Comparison of ENCODE assay signal across 8 cellular contexts in genomic region chr16:57185945-57186629, GRCh38. TPM values are rescaled to one million over a fixed set of nuclear protein-coding genes. Genes with fewer than 3 reads are reported as not detected.
A peak's percentile ranks its signal among the peaks of the same experiment; 100 is the strongest.
DNase-seq lines count a peak whose midpoint lies in the region; ATAC-seq and TF ChIP-seq lines count a peak whose summit lies in the region.

Gene PSME3IP1, minus strand, starts transcription at chr16:57186039. Its CDS starts 12,185 bp downstream, at chr16:57173854.
Gene RSPRY1, plus strand, starts transcription at chr16:57186329. Its CDS starts 18,330 bp downstream, at chr16:57204659.

- H3K9me3 ChIP-seq in heart right ventricle (no peaks in the 10 kb centered on the region), upper lobe of left lung (no peaks in the 10 kb centered on the region)

- peak; percentile 100 for DNase-seq in GM13977 (ENCODE audit: low spot score)
- DNase-seq in NCI-H1694 (lab: John Stamatoyannopoulos, UW), result peak; percentile 98
- DNase-seq in amniotic stem cell (lab: John Stamatoyannopoulos, UW), result peak; percentile 99
- DNase-seq in heart right ventricle, result peak; percentile 96 to 100
- DNase-seq in posterior cingulate gyrus, result peak; percentile 97 to 100 (median 99)
- DNase-seq in upper lobe of left lung, result peak; percentile 96 to 98

- peaks cover 3% of the 10 kb centered on the region for H3K36me3 Mint-ChIP-seq in T-helper 1 cell treated with Interleukin-12 subunit alpha and Interleukin-12 subunit beta and Interleukin-4 antibody, amounts not matched to agents 30 μg/mL and 1 μg/mL, for 36 hours (ENCODE audit: low read depth)

- H3K36me3 ChIP-seq in heart right ventricle (peaks cover 0 to 11% (median 0%) of the 10 kb centered on the region in 9 donors), upper lobe of left lung (peaks cover 0 to 3% (median 0%) of the 10 kb centered on the region in 4 donors)

- intact Hi-C loops in heart right ventricle (cut with DNase I), result loop anchor here in 1 of 10 donors (5.0 kb wide), 1 partner anchor 111 kb away; no protein-coding TSS in a partner anchor
- intact Hi-C loops in posterior cingulate gyrus (cut with DNase I), result loop anchor here (2.0 to 5.0 kb wide), 3 partner anchors 59 to 111 kb away; partner anchors contain the start of genes ARL2BP and CPNE2

- H3K27me3 Mint-ChIP-seq in T-helper 1 cell treated with Interleukin-12 subunit alpha and Interleukin-12 subunit beta and Interleukin-4 antibody, amounts not matched to agents 30 μg/mL and 1 μg/mL, for 36 hours (ENCODE audit: low read depth), result no peaks in the 10 kb centered on the region

- peaks cover 34% of the 10 kb centered on the region for H3K4me1 Mint-ChIP-seq in T-helper 1 cell treated with Interleukin-12 subunit alpha and Interleukin-12 subunit beta and Interleukin-4 antibody, amounts not matched to agents 30 μg/mL and 1 μg/mL, for 36 hours (ENCODE audit: low read depth)

- peak within 1 kb of the TSS; percentile 85 for H3K27ac Mint-ChIP-seq in T-helper 1 cell treated with Interleukin-12 subunit alpha and Interleukin-12 subunit beta and Interleukin-4 antibody, amounts not matched to agents 30 μg/mL and 1 μg/mL, for 36 hours

- H3K4me1 ChIP-seq in heart right ventricle (peaks cover 0 to 48% (median 39%) of the 10 kb centered on the region in 9 donors), upper lobe of left lung (peaks cover 31 to 46% (median 33%) of the 10 kb centered on the region in 4 donors)

- H3K27ac ChIP-seq in heart right ventricle (peak within 1 kb of the TSS; percentile 82 to 97 (median 93)), upper lobe of left lung (peak within 1 kb of the TSS; percentile 93 to 99 (median 96))

- no peaks in the 10 kb centered on the region for H3K9me3 Mint-ChIP-seq in T-helper 1 cell treated with Interleukin-12 subunit alpha and Interleukin-12 subunit beta and Interleukin-4 antibody, amounts not matched to agents 30 μg/mL and 1 μg/mL, for 36 hours

- H3K4me3 ChIP-seq in heart right ventricle (peak within 1 kb of the TSS; percentile 76 to 99 (median 80)), upper lobe of left lung (peak within 1 kb of the TSS; percentile 77 to 95 (median 88))

- peak within 1 kb of the TSS; percentile 96 for H3K4me3 Mint-ChIP-seq in T-helper 1 cell treated with Interleukin-12 subunit alpha and Interleukin-12 subunit beta and Interleukin-4 antibody, amounts not matched to agents 30 μg/mL and 1 μg/mL, for 36 hours

- ATAC-seq in HG02884 (IDR thresholded peaks at IDR 0.05; ENCODE audit: unreplicated experiment) (peak; percentile 81), heart right ventricle (peak; percentile 96 to 99 (median 98)), upper lobe of left lung (ENCODE audit: low FRiP score in 2 of 2) (peak; percentile 97 to 99)

- TF ChIP-seq CTCF in GM13977 (IDR thresholded peaks at IDR 0.05; ENCODE audit: extremely low read depth, insufficient read depth, missing control alignments) (no peak), heart right ventricle (IDR thresholded peaks at IDR 0.05) (no peak), upper lobe of left lung (IDR thresholded peaks at IDR 0.05) (no peak)

- no peak for TF ChIP-seq EP300 in upper lobe of left lung (IDR thresholded peaks at IDR 0.05)

- H3K27me3 ChIP-seq in heart right ventricle (no peaks in the 10 kb centered on the region), upper lobe of left lung (no peaks in the 10 kb centered on the region)

- WGBS in heart right ventricle, 2 donors, result 0 to 1% methylated on average over 53 to 55 of the region's 55 CpGs
- WGBS in upper lobe of left lung, 2 donors, result 0 to 2% methylated on average over 15 to 46 of the region's 55 CpGs

- in situ Hi-C loops in GM13977 (cut with MboI; ENCODE audit: low pct_unique_long_range_greater_than_20kb, low sequenced_read_pairs, unreplicated experiment), result no loop called here

- peak in 3 of 4 donors; percentile 61 to 87 (median 78) for TF ChIP-seq POLR2A in upper lobe of left lung (IDR thresholded peaks at IDR 0.05)

RNA-seq across cellular contexts. Expression of gene PSME3IP1, which starts in this region (rescaled TPM):
- total RNA-seq in heart right ventricle (10 to 100 TPM; 49.6 to 66.8 (median 62.5) TPM), upper lobe of left lung (100 to 1,000 TPM in 1 of 6 donors, 10 to 100 TPM in 5; 49.9 to 113 (median 75.2) TPM)
- 10 to 100 TPM; 50.4 to 60.7 TPM for polyA plus RNA-seq in heart right ventricle

RNA-seq across cellular contexts. Expression of gene RSPRY1, which starts in this region (rescaled TPM):
- total RNA-seq in heart right ventricle, result 10 to 100 TPM; 14.7 to 21.4 (median 18.5) TPM
- 1 to 10 TPM; 6.9 to 9.5 TPM for polyA plus RNA-seq in heart right ventricle
- 100 to 1,000 TPM in 1 of 6 donors, 10 to 100 TPM in 5; 26.9 to 102 (median 30.3) TPM for total RNA-seq in upper lobe of left lung

Comparison
In these comparisons a context has a peak if more than half of its experiments do, and no peak if none do; other contexts are left out.
1. Peak in every context shown above with its lines: DNase-seq, ATAC-seq, H3K4me3 ChIP-seq and H3K27ac ChIP-seq.